In genomic region chr7:28988818-28989595, GRCh38 we compare ENCODE assay signal across 12 cellular contexts. TPM values are rescaled to one million over a fixed set of nuclear protein-coding genes. Genes with fewer than 3 reads are reported as not detected.
A peak's percentile ranks its signal among the peaks of the same experiment; 100 is the strongest.
DNase-seq lines count a peak whose midpoint lies in the region; ATAC-seq and TF ChIP-seq lines count a peak whose summit lies in the region.
"Had no signal": no experiment of that assay in that cellular context is flagged by ENCODE, and none has a peak within 500 bp of the region (broad histone marks: within the 10 kb centered on the region; RNA-seq: fewer than 3 reads in every experiment).

No MANE protein-coding gene starts in this region.

- peak overlapping the region; percentile 62 for H3K27ac ChIP-seq in SJSA1

- H3K36me3 ChIP-seq in BJ (ENCODE audit: control insufficient read depth, insufficient read depth, low read length): no peaks in the 10 kb centered on the region
- no peaks in the 10 kb centered on the region for H3K36me3 ChIP-seq in SJSA1

- peak overlapping the region; percentile 3 for H3K27ac Mint-ChIP-seq in osteocyte (ENCODE audit: unreplicated experiment)

- peaks cover 8% of the 10 kb centered on the region for H3K9me3 Mint-ChIP-seq in osteocyte (ENCODE audit: unreplicated experiment)

- DNase-seq in BJ (ENCODE audit: low read depth) (peak; percentile 83), SJSA1 (ENCODE audit: low read depth in 1 of 2, low spot score in 2 of 2) (peak; percentile 85 to 94), fibroblast of the aortic adventitia (ENCODE audit: low read depth) (peak; percentile 97), osteocyte (ENCODE audit: extremely low spot score, unreplicated experiment) (no peak), OCI-M1 (lab: John Stamatoyannopoulos, UW) (no peak)
- DNase-seq: activated CD8-positive, alpha-beta memory T cell treated with anti-CD3 and anti-CD28 coated beads for 24 hours; anterior cingulate cortex; NCI-H446; stimulated activated CD4-positive, alpha-beta T cell treated with anti-CD3 and anti-CD28 coated beads, Interleukin-2, amount 100 ng/mL, for 24 hours had no signal

- TF ChIP-seq CTCF in BJ (IDR thresholded peaks at IDR 0.05; ENCODE audit: insufficient read depth, low read depth, low read length): no peak
- TF ChIP-seq CTCF in fibroblast of the aortic adventitia (IDR thresholded peaks at IDR 0.05; ENCODE audit: insufficient read depth, low read length): no peak
- no peak for TF ChIP-seq CTCF in osteocyte (IDR thresholded peaks at IDR 0.05)

- H3K36me3 Mint-ChIP-seq in osteocyte (ENCODE audit: unreplicated experiment): no peaks in the 10 kb centered on the region

- H3K4me1 Mint-ChIP-seq in osteocyte (ENCODE audit: unreplicated experiment): peaks cover 40% of the 10 kb centered on the region

- peaks cover 39% of the 10 kb centered on the region for H3K4me1 ChIP-seq in SJSA1 (replicated peaks)

- H3K4me3 ChIP-seq in BJ (ENCODE audit: low read depth, low read length): no peak overlapping the region
- H3K4me3 ChIP-seq in SJSA1: no peak overlapping the region
- no peak overlapping the region for H3K4me3 ChIP-seq in fibroblast of the aortic adventitia (ENCODE audit: low read depth, low read length)

- H3K4me3 Mint-ChIP-seq in osteocyte (ENCODE audit: unreplicated experiment): no peak overlapping the region

- CTCF ChIA-PET in BJ (lab: Yijun Ruan, JAX): interaction anchor here (1.9 kb wide), 1 partner anchor 10 kb away, joined by 6 read pairs; no protein-coding TSS in a partner anchor

- H3K27me3 Mint-ChIP-seq in osteocyte (ENCODE audit: unreplicated experiment): peaks cover 3% of the 10 kb centered on the region

- no peaks in the 10 kb centered on the region for H3K27me3 ChIP-seq in BJ (ENCODE audit: control insufficient read depth, insufficient read depth, low read length)
- no peaks in the 10 kb centered on the region for H3K27me3 ChIP-seq in SJSA1 (replicated peaks)

- POLR2A ChIA-PET in BJ (lab: Charles Lee): interaction anchor here (0.6 kb wide), 1 partner anchor 48 kb away, joined by 7 read pairs; no protein-coding TSS in a partner anchor

- no peak for ATAC-seq in GM21619 (IDR thresholded peaks at IDR 0.05; ENCODE audit: unreplicated experiment)
- no peak for ATAC-seq in HG03025 (IDR thresholded peaks at IDR 0.05; ENCODE audit: low FRiP score, unreplicated experiment)
- ATAC-seq in HG03457 (IDR thresholded peaks at IDR 0.05; ENCODE audit: unreplicated experiment): no peak

- no peaks in the 10 kb centered on the region for H3K9me3 ChIP-seq in SJSA1 (replicated peaks)

RNA-seq across cellular contexts. Expression of gene TRIL, which starts 30.9 kb away (rescaled TPM):
- polyA plus RNA-seq in BJ (2011; rRNA removed): 0.01 TPM in 1 of 2 replicates, not detected in the other
- 0.05 TPM in 2 replicates for polyA minus RNA-seq in BJ (2011; rRNA and poly(A)+ RNA removed)
- total RNA-seq in SJSA1 (2014; rRNA removed; shearing (Covaris generic)): 0.05 TPM in 1 of 2 replicates, not detected in the other
- 0.81 and 6.3 TPM in 2 replicates for total RNA-seq in fibroblast of the aortic adventitia (ENCODE audit: low replicate concordance)
- total RNA-seq in osteocyte: 3.5 and 4.0 TPM in 2 replicates

Comparison
In these comparisons a context has a peak if more than half of its experiments do, and no peak if none do; other contexts are left out.
1. DNase-seq: peak in BJ (single experiment), SJSA1 (2 of 2) and fibroblast of the aortic adventitia (single experiment); none in osteocyte (single experiment) and OCI-M1 (single experiment).